Comparison of ENCODE assay signal across 19 cellular contexts in genomic region chr6:123203928-123204327, GRCh38.
DNase-seq lines count a peak whose midpoint lies in the region; ATAC-seq, FAIRE-seq and TF ChIP-seq lines count a peak whose summit lies in the region.
"Had no signal": no experiment of that assay in that cellular context is flagged by ENCODE, and none has a peak within 500 bp of the region (broad histone marks: within the 10 kb centered on the region; RNA-seq: fewer than 3 reads in every experiment).

No MANE protein-coding gene starts in this region.

- no peaks in the 10 kb centered on the region for H3K79me1 ChIP-seq in H1 (ENCODE audit: low read depth, low read length)

- POLR2A ChIA-PET in H1 (lab: Charles Lee; ENCODE audit: partially characterized antibody), result no interaction called here

- H2AK5ac ChIP-seq in H1 (ENCODE audit: low read depth, low read length), result no peak overlapping the region

- no peak overlapping the region for H2BK20ac ChIP-seq in H1 (ENCODE audit: low read length)

- H3K14ac ChIP-seq in H1 (ENCODE audit: insufficient read length), result no peak overlapping the region

- intact Hi-C loops in aorta (cut with DNase I), result no loop called here

- H3K4me2 ChIP-seq in H1 (ENCODE audit: insufficient read depth in 1 of 2, low read depth in 2 of 2, low read length in 2 of 2), result peak overlapping the region in 1 of 2 experiments; percentile 38; a peak in 2 of 4 replicates
- no peak overlapping the region for H3K4me2 ChIP-seq in osteoblast (ENCODE audit: insufficient read depth, low read length)
- H3K4me2 ChIP-seq: A549 had no signal

- H3K27me3 ChIP-seq in HUES48 (ENCODE audit: control insufficient read depth, insufficient read depth, low read length) (no peaks in the 10 kb centered on the region), H1 (replicated peaks in 1 of 4; ENCODE audit: control insufficient read depth in 3 of 4, extremely low read depth in 1 of 4, insufficient read depth in 3 of 4, low read length in 3 of 4) (no peaks in the 10 kb centered on the region), osteoblast (ENCODE audit: insufficient read depth, low read length) (no peaks in the 10 kb centered on the region), aorta (ENCODE audit: control insufficient read depth in 1 of 2, insufficient read depth in 2 of 2, low read length in 1 of 2) (no peaks in the 10 kb centered on the region)
- H3K27me3 ChIP-seq: BE2C had no signal

- TF ChIP-seq RAD21 in H1 (IDR thresholded peaks at IDR 0.05 in 1 of 2, conservative IDR thresholded peaks at IDR 0.05 in 1 of 2; ENCODE audit: low read depth in 2 of 2, low read length in 2 of 2), result no peak

- no peaks in the 10 kb centered on the region for H3K36me3 ChIP-seq in HUES48 (ENCODE audit: control insufficient read depth, insufficient read depth, low read length)
- H3K36me3 ChIP-seq in H1 (ENCODE audit: control insufficient read depth in 2 of 4, insufficient read depth in 4 of 4, low read length in 3 of 4), result no peaks in the 10 kb centered on the region; a peak in 1 of 8 replicates
- no peaks in the 10 kb centered on the region for H3K36me3 ChIP-seq in osteoblast (ENCODE audit: insufficient read depth, low read length)
- H3K36me3 ChIP-seq in aorta (ENCODE audit: control insufficient read depth in 1 of 2, insufficient read depth in 2 of 2, low read length in 1 of 2), result no peaks in the 10 kb centered on the region
- H3K36me3 ChIP-seq: BE2C, HAP-1 had no signal

- H3K9me3 ChIP-seq in HUES48 (ENCODE audit: control insufficient read depth, insufficient read depth, low read length) (peaks cover 16% of the 10 kb centered on the region), H1 (ENCODE audit: insufficient read depth in 2 of 2, low read depth in 1 of 2, low read length in 1 of 2) (peaks cover 6 to 14% of the 10 kb centered on the region in 2 experiments; a peak in 3 of 4 replicates), osteoblast (ENCODE audit: low read depth, low read length) (no peaks in the 10 kb centered on the region), aorta (ENCODE audit: control insufficient read depth, low read length) (no peaks in the 10 kb centered on the region)
- H3K9me3 ChIP-seq: A549, BE2C, HAP-1 had no signal

- no peak overlapping the region for H2BK120ac ChIP-seq in H1 (replicated peaks; ENCODE audit: low read depth, low read length)

- H3K79me2 ChIP-seq in H1 (ENCODE audit: control insufficient read depth in 1 of 2, insufficient read depth in 2 of 2, low read length in 2 of 2) (no peaks in the 10 kb centered on the region), osteoblast (ENCODE audit: insufficient read depth, low read length) (no peaks in the 10 kb centered on the region)

- no peak overlapping the region for H2AFZ ChIP-seq in H1 (ENCODE audit: low read length)
- H2AFZ ChIP-seq in osteoblast (ENCODE audit: low read length), result no peak overlapping the region

- TF ChIP-seq EP300 in H1 (IDR thresholded peaks at IDR 0.05; ENCODE audit: borderline replicate concordance in 1 of 2, low read depth in 2 of 2, low read length in 2 of 2), result no peak; a peak in 1 of 3 replicates

- H3K9ac ChIP-seq in HUES48 (ENCODE audit: low read depth, low read length), result no peak overlapping the region
- H3K9ac ChIP-seq in H1 (replicated peaks in 1 of 4; ENCODE audit: extremely low read depth in 1 of 4, low read depth in 3 of 4, low read length in 3 of 4), result no peak overlapping the region

- H3K23ac ChIP-seq in H1 (ENCODE audit: insufficient read length), result no peak overlapping the region

- FAIRE-seq in H1 (lab: Jason Lieb, UNC), result no peak
- FAIRE-seq: A549, G401.6, GM12891, GM19239 had no signal

- 9% methylated on average over 1 of the region's 1 CpG; no CpG with 5 or more reads in 1 of the 2 experiments for WGBS in H1 (ENCODE audit: extremely low coverage in 1 of 2, insufficient coverage in 1 of 2, insufficient read length in 1 of 2, insufficient replicate concordance in 2 of 2, low coverage in 1 of 2, low lambda C conversion rate in 2 of 2, missing lambda C conversion rate in 1 of 2), 2 experiments
- WGBS in aorta, 2 donors, result 22 to 40% methylated on average over 1 of the region's 1 CpG

- H3K23me2 ChIP-seq in H1 (ENCODE audit: low read depth, low read length), result no peaks in the 10 kb centered on the region

- H3K4me1 ChIP-seq in HUES48 (ENCODE audit: control insufficient read depth, insufficient read depth, low read length) (peaks cover 15% of the 10 kb centered on the region), H1 (replicated peaks in 1 of 4; ENCODE audit: control insufficient read depth in 3 of 4, insufficient read depth in 4 of 4, low read length in 3 of 4) (no peaks in the 10 kb centered on the region; a peak in 1 of 7 replicates), osteoblast (ENCODE audit: insufficient read depth, low read length) (no peaks in the 10 kb centered on the region), aorta (ENCODE audit: control insufficient read depth in 1 of 2, insufficient read depth in 2 of 2, low read length in 2 of 2) (no peaks in the 10 kb centered on the region)
- H3K4me1 ChIP-seq: A549, BE2C, HAP-1 had no signal

- H3K27ac ChIP-seq in HUES48 (ENCODE audit: low read depth, low read length), result peak overlapping the region; percentile 87
- no peak overlapping the region for H3K27ac ChIP-seq in H1 (ENCODE audit: low read depth, low read length)
- H3K27ac ChIP-seq in osteoblast (ENCODE audit: low read depth, low read length), result no peak overlapping the region
- no peak overlapping the region for H3K27ac ChIP-seq in aorta (ENCODE audit: low read depth in 1 of 2, low read length in 2 of 2)
- H3K27ac ChIP-seq: A549, C4-2B, HL-60 had no signal

- no peak for ATAC-seq in aorta (ENCODE audit: low FRiP score)
- no peak for ATAC-seq in HG02610 (IDR thresholded peaks at IDR 0.05; ENCODE audit: unreplicated experiment)
- ATAC-seq in GM21717 (IDR thresholded peaks at IDR 0.05; ENCODE audit: unreplicated experiment), result no peak
- ATAC-seq: A549 had no signal

- no peak overlapping the region for H4K5ac ChIP-seq in H1 (ENCODE audit: insufficient read length, low read depth, low read length)

- DNase-seq in H1 (ENCODE audit: low read depth in 1 of 2, low spot score in 2 of 2) (peak in 1 of 2 experiments; percentile 27), iPS-NIHi7 (ENCODE audit: extremely low spot score) (peak; percentile 61), osteoblast (ENCODE audit: insufficient read length, low spot score, missing footprints) (peak; percentile 19), aorta (no peak)
- DNase-seq: BE2C; CD4-positive, alpha-beta memory T cell; DMS79; IMR-90; KBM-7 had no signal

- H4K20me1 ChIP-seq in H1 (replicated peaks in 1 of 2; ENCODE audit: control insufficient read depth in 1 of 2, insufficient read depth in 2 of 2, low read length in 2 of 2) (no peaks in the 10 kb centered on the region), osteoblast (ENCODE audit: insufficient read depth, low read length) (no peaks in the 10 kb centered on the region)

- H2BK5ac ChIP-seq in H1 (ENCODE audit: low read depth, low read length), result no peak overlapping the region

- H4K8ac ChIP-seq in H1 (ENCODE audit: extremely low read depth, insufficient read depth, low read length), result no peak overlapping the region

- no peak overlapping the region for H2BK12ac ChIP-seq in H1 (ENCODE audit: low read depth, low read length)

- CTCF ChIA-PET in H1 (lab: Charles Lee; ENCODE audit: partially characterized antibody), result interaction anchor here (1.1 kb wide), 1 partner anchor 335 kb away, joined by 5 read pairs; no protein-coding TSS in a partner anchor

- H4K91ac ChIP-seq in H1 (replicated peaks; ENCODE audit: insufficient read length, low read length), result no peak overlapping the region

- H3K4me3 ChIP-seq in HUES48 (ENCODE audit: low read depth, low read length) (no peak overlapping the region), H1 (ENCODE audit: extremely low read depth in 1 of 4, insufficient read depth in 2 of 4, low read depth in 3 of 4, low read length in 4 of 4) (0 out of 8 replicates have a peak overlapping the region, but pooled peaks of 1 of the 4 experiments have one; percentile 3), osteoblast (ENCODE audit: insufficient read depth, low read length) (no peak overlapping the region), aorta (ENCODE audit: low read length in 2 of 2) (no peak overlapping the region)
- H3K4me3 ChIP-seq: A549, HAP-1 had no signal

- H3K56ac ChIP-seq in H1 (replicated peaks; ENCODE audit: insufficient read length, low read depth, low read length), result no peak overlapping the region

- TF ChIP-seq CTCF in H1 (IDR thresholded peaks at IDR 0.05; ENCODE audit: control extremely low read depth in 1 of 3, insufficient read depth in 1 of 3, low read depth in 1 of 3, low read length in 3 of 3) (no peak), osteoblast (IDR thresholded peaks at IDR 0.05; ENCODE audit: extremely low read depth, low read depth, low read length) (no peak)

- TF ChIP-seq POLR2A in H1 (IDR thresholded peaks at IDR 0.05; ENCODE audit: control extremely low read depth in 1 of 2, low read depth in 2 of 2, low read length in 2 of 2), result no peak

- H3K4ac ChIP-seq in H1 (replicated peaks; ENCODE audit: insufficient read length, low read depth, low read length), result no peak overlapping the region

- no peak overlapping the region for H2BK15ac ChIP-seq in H1 (ENCODE audit: low read length)

- H3K18ac ChIP-seq in H1 (ENCODE audit: extremely low read depth, low read length), result no peak overlapping the region

TF ChIP-seq in H1, 55 proteins besides CTCF, POLR2A, EP300 and RAD21:
- TF ChIP-seq CBX5 (IDR thresholded peaks at IDR 0.05; ENCODE audit: low read depth, low read length) (no peak), SIRT6 (IDR thresholded peaks at IDR 0.05; ENCODE audit: low read length) (no peak), ATF3 (IDR thresholded peaks at IDR 0.05; ENCODE audit: insufficient read depth, low read depth, low read length) (no peak), NANOG (IDR thresholded peaks at IDR 0.05; ENCODE audit: insufficient read depth, low read depth, low read length, poor library complexity, severe bottlenecking) (peak; percentile 82), TAF1 (IDR thresholded peaks at IDR 0.05; ENCODE audit: low read depth, low read length) (no peak), CTBP2 (IDR thresholded peaks at IDR 0.05; ENCODE audit: borderline replicate concordance, insufficient read depth, insufficient read length, low read length) (no peak), HDAC2 (IDR thresholded peaks at IDR 0.05; ENCODE audit: borderline replicate concordance in 1 of 2, low read depth in 2 of 2, low read length in 2 of 2) (peak in 1 of 2 experiments; percentile 59; a peak in 1 of 4 replicates), GTF2F1 (IDR thresholded peaks at IDR 0.05; ENCODE audit: borderline replicate concordance, low read depth, low read length) (no peak)
TF ChIP-seq in H1: peak in this region for 2.

Comparison
In these comparisons a context has a peak if more than half of its experiments do, and no peak if none do; other contexts are left out.
1. DNase-seq: peak in iPS-NIHi7 (single experiment) and osteoblast (single experiment); none in aorta (0 of 2).